Comparison of ENCODE assay signal across 13 cellular contexts in the genomic region with DNA sequence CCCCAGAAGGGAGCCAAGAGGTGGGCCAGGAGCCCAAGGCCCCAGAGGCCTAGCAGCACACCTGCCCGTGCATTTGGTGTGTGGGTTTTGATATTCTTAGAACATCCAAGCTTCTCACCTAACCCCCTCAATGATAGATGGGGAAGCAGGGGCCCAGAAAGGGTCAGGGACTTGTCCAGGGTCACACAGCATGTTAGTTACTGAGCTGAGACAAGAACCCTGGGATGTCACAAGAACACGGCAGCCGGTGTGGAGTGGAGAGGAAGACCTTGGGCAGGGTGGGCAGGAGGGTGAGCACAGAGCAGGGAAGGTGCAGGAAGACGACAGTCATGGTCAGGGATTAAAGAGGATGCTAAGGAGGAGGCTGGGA. TPM values are rescaled to one million over a fixed set of nuclear protein-coding genes. Genes with fewer than 3 reads are reported as not detected.
DNase-seq lines count a peak whose midpoint lies in the region; ATAC-seq and TF ChIP-seq lines count a peak whose summit lies in the region.
"Had no signal": no experiment of that assay in that cellular context is flagged by ENCODE, and none has a peak within 500 bp of the region (broad histone marks: within the 10 kb centered on the region; RNA-seq: fewer than 3 reads in every experiment).

No MANE protein-coding gene starts in this region.

- H3K36me3 ChIP-seq in breast epithelium (no peaks in the 10 kb centered on the region), hepatocyte (replicated peaks; ENCODE audit: insufficient read depth, low read depth) (no peaks in the 10 kb centered on the region)

- POLR2A ChIA-PET in MCF 10A (lab: Yijun Ruan, JAX) (interaction anchor here (0.6 to 3.7 kb wide), 5 partner anchors 12 to 202 kb away, joined by 3 to 53 read pairs (median 5); a partner anchor contains a TSS), RWPE1 (lab: Yijun Ruan, JAX; ENCODE audit: low non-redundant PET) (no interaction called here)

- no peaks in the 10 kb centered on the region for H3K9me2 ChIP-seq in hepatocyte (replicated peaks; ENCODE audit: insufficient read depth)

- no peak overlapping the region for H3K4me2 ChIP-seq in hepatocyte

- H3K4me3 Mint-ChIP-seq in MCF 10A (ENCODE audit: unreplicated experiment), result peak overlapping the region; percentile 62
- H3K4me3 Mint-ChIP-seq in stimulated activated naive CD8-positive, alpha-beta T cell treated with anti-CD3 and anti-CD28 coated beads, Interleukin-15, amount 100 ng/mL, for 72 hours, result no peak overlapping the region
- H3K4me3 Mint-ChIP-seq: CD14-positive monocyte had no signal

- peaks cover 61% of the 10 kb centered on the region for H3K4me1 Mint-ChIP-seq in MCF 10A (ENCODE audit: insufficient read depth, unreplicated experiment)
- H3K4me1 Mint-ChIP-seq in stimulated activated naive CD8-positive, alpha-beta T cell treated with anti-CD3 and anti-CD28 coated beads, Interleukin-15, amount 100 ng/mL, for 72 hours, result no peaks in the 10 kb centered on the region
- H3K4me1 Mint-ChIP-seq: CD14-positive monocyte had no signal

- H3K27ac ChIP-seq in breast epithelium (no peak overlapping the region), RWPE1 (peak overlapping the region; percentile 99), hepatocyte (peak overlapping the region; percentile 0)

- no TSS peak for BruUV-seq in MCF 10A (replicated peaks; lab: Mats Ljungman, UMichigan)

- ATAC-seq in stimulated activated naive CD8-positive, alpha-beta T cell treated with anti-CD3 and anti-CD28 coated beads, Interleukin-15, amount 100 ng/mL, for 72 hours, result no peak
- no peak for ATAC-seq in GM18867 (IDR thresholded peaks at IDR 0.05; ENCODE audit: unreplicated experiment)
- ATAC-seq: GM12878 had no signal

- H3K27me3 Mint-ChIP-seq in MCF 10A (ENCODE audit: insufficient read depth, unreplicated experiment), result no peaks in the 10 kb centered on the region
- peaks cover 15% of the 10 kb centered on the region for H3K27me3 Mint-ChIP-seq in stimulated activated naive CD8-positive, alpha-beta T cell treated with anti-CD3 and anti-CD28 coated beads, Interleukin-15, amount 100 ng/mL, for 72 hours

- H3K9me3 ChIP-seq in breast epithelium (no peaks in the 10 kb centered on the region), hepatocyte (ENCODE audit: low read depth) (no peaks in the 10 kb centered on the region)
- H3K9me3 ChIP-seq: Caco-2 had no signal

- H2AFZ ChIP-seq in hepatocyte, result no peak overlapping the region

- H3K4me3 ChIP-seq in breast epithelium, result no peak overlapping the region
- no peak overlapping the region for H3K4me3 ChIP-seq in hepatocyte
- H3K4me3 ChIP-seq: GM12878 had no signal

- H3K27ac Mint-ChIP-seq in MCF 10A (ENCODE audit: low read depth, unreplicated experiment), result peak overlapping the region; percentile 28
- H3K27ac Mint-ChIP-seq in stimulated activated naive CD8-positive, alpha-beta T cell treated with anti-CD3 and anti-CD28 coated beads, Interleukin-15, amount 100 ng/mL, for 72 hours, result peak overlapping the region; percentile 7 to 53

- CTCF ChIA-PET in MCF 10A (lab: Yijun Ruan, JAX) (interaction anchor here (0.6 to 2.0 kb wide), 7 partner anchors 9 to 933 kb away, joined by 3 to 11 read pairs (median 5); no protein-coding TSS in a partner anchor), RWPE1 (lab: Yijun Ruan, JAX) (interaction anchor here (0.5 to 1.8 kb wide), 3 partner anchors 10 to 47 kb away, joined by 3 to 5 read pairs (median 3); no protein-coding TSS in a partner anchor)

- H3K4me1 ChIP-seq in breast epithelium (peaks cover 8 to 18% of the 10 kb centered on the region in 2 donors), hepatocyte (ENCODE audit: insufficient read depth) (peaks cover 49% of the 10 kb centered on the region)

- TF ChIP-seq POLR2A in breast epithelium (IDR thresholded peaks at IDR 0.05), result no peak

- H3K27me3 ChIP-seq in breast epithelium, result no peaks in the 10 kb centered on the region
- no peaks in the 10 kb centered on the region for H3K27me3 ChIP-seq in hepatocyte

- H4K20me1 ChIP-seq in hepatocyte (ENCODE audit: insufficient read depth, poor library complexity, severe bottlenecking), result no peaks in the 10 kb centered on the region

- peaks cover 7% of the 10 kb centered on the region for H3K79me2 ChIP-seq in hepatocyte

- DNase-seq in MCF 10A (ENCODE audit: unreplicated experiment) (no peak), breast epithelium (ENCODE audit: low spot score in 2 of 2) (no peak), RWPE1 (ENCODE audit: low spot score) (no peak), hepatocyte (ENCODE audit: low spot score) (no peak), NCI-H69 (lab: John Stamatoyannopoulos, UW) (no peak), OCI-M1 (lab: John Stamatoyannopoulos, UW) (no peak)
- DNase-seq in stimulated activated naive CD8-positive, alpha-beta T cell treated with anti-CD3 and anti-CD28 coated beads, Interleukin-15, amount 100 ng/mL, for 72 hours, result no peak
- DNase-seq: Caco-2, DMS53, NCI-H1048 had no signal

- H3K36me3 Mint-ChIP-seq in MCF 10A (ENCODE audit: insufficient read depth, unreplicated experiment), result peaks cover 6% of the 10 kb centered on the region
- H3K36me3 Mint-ChIP-seq: CD14-positive monocyte had no signal

- intact Hi-C loops in MCF 10A (cut with micrococcal nuclease) (no loop called here), breast epithelium (cut with DNase I; ENCODE audit: low total_unique reads) (loop anchor here (5.0 kb wide), 1 partner anchor 2001 kb away; no protein-coding TSS in a partner anchor)

- TF ChIP-seq CTCF in MCF 10A (IDR thresholded peaks at IDR 0.05; ENCODE audit: unreplicated experiment), result no peak
- TF ChIP-seq CTCF in breast epithelium (IDR thresholded peaks at IDR 0.05), result no peak
- TF ChIP-seq CTCF in RWPE1 (conservative IDR thresholded peaks at IDR 0.05; ENCODE audit: low read depth), result no peak
- TF ChIP-seq CTCF in hepatocyte (IDR thresholded peaks at IDR 0.05; ENCODE audit: poor library complexity), result no peak

- H3K9me3 Mint-ChIP-seq in MCF 10A (ENCODE audit: unreplicated experiment), result no peaks in the 10 kb centered on the region
- H3K9me3 Mint-ChIP-seq in stimulated activated naive CD8-positive, alpha-beta T cell treated with anti-CD3 and anti-CD28 coated beads, Interleukin-15, amount 100 ng/mL, for 72 hours, result no peaks in the 10 kb centered on the region
- H3K9me3 Mint-ChIP-seq: CD14-positive monocyte had no signal

- WGBS in hepatocyte (ENCODE audit: low lambda C conversion rate, missing lambda C conversion rate), result 83% methylated on average over 4 of the region's 4 CpGs

RNA-seq across cellular contexts. Expression of a gene that starts 44.3 kb away (rescaled TPM):
- total RNA-seq in MCF 10A (2022) (80.5 and 82.4 TPM in 2 replicates), breast epithelium (1 to 10 TPM in 2 of 3 donors, under 1 TPM in 1; 0.80 to 4.9 (median 3.5) TPM), hepatocyte (12.4 and 15.5 TPM in 2 replicates)
- 10.9 and 12.7 TPM in 2 replicates for polyA plus RNA-seq in hepatocyte

Comparison
In these comparisons a context has a peak if more than half of its experiments do, and no peak if none do; other contexts are left out.
1. H3K27ac ChIP-seq: peak in RWPE1 (single experiment) and hepatocyte (single experiment); none in breast epithelium (0 of 2).